Comparison of ENCODE assay signal across 30 cellular contexts in genomic region chr7:155340071-155340531, GRCh38.
"Had no signal": no experiment of that assay in that cellular context is flagged by ENCODE, and none has a peak within 500 bp of the region (broad histone marks: within the 10 kb centered on the region; RNA-seq: fewer than 3 reads in every experiment).

No MANE protein-coding gene starts in this region.

- H3K36me3 ChIP-seq: brain microvascular endothelial cell, cardiac muscle cell had no signal

- ATAC-seq: Panc1, Right ventricle myocardium inferior, T-cell had no signal

- H3K27me3 ChIP-seq: brain microvascular endothelial cell had no signal

- H3K27ac Mint-ChIP-seq: activated B cell treated with CpG ODN at 0.5 μM for 24 hours; activated naive CD4-positive, alpha-beta T cell treated with anti-CD3 and anti-CD28 coated beads, Interleukin-2, amount 10 ng/mL, durations not matched to agents 7 days and 5 days; activated naive CD8-positive, alpha-beta T cell treated with anti-CD3 and anti-CD28 coated beads for 36 hours; activated T-helper 2 cell treated with anti-CD3 and anti-CD28 coated beads, Interferon-gamma antibody, Interleukin-2, Interleukin-4, amounts not matched to agents 10 μg/mL and 5 μg/mL and 100 μg/mL, durations not matched to agents 14 hours and 24 hours and 36 hours; T-cell had no signal

- FAIRE-seq: TTC549 had no signal

- H3K9me3 Mint-ChIP-seq: activated B cell treated with CpG ODN at 0.5 μM for 24 hours; activated CD4-positive, alpha-beta T cell treated with anti-CD3 and anti-CD28 coated beads, Interleukin-2, amount 10 ng/mL, durations not matched to agents 24 days and 14 days; activated naive CD4-positive, alpha-beta T cell treated with anti-CD3 and anti-CD28 coated beads, Interleukin-2, amount 10 ng/mL, durations not matched to agents 7 days and 5 days; activated naive CD8-positive, alpha-beta T cell treated with anti-CD3 and anti-CD28 coated beads for 36 hours; activated T-helper 2 cell treated with anti-CD3 and anti-CD28 coated beads, Interferon-gamma antibody, Interleukin-2, Interleukin-4, amounts not matched to agents 10 μg/mL and 5 μg/mL and 100 μg/mL, durations not matched to agents 14 hours and 24 hours and 36 hours; T-cell had no signal

- H3K36me3 Mint-ChIP-seq: activated naive CD4-positive, alpha-beta T cell treated with anti-CD3 and anti-CD28 coated beads, Interleukin-2, amount 10 ng/mL, durations not matched to agents 7 days and 5 days; activated naive CD8-positive, alpha-beta T cell treated with anti-CD3 and anti-CD28 coated beads for 36 hours; T-cell had no signal

- DNase-seq: activated B cell treated with CpG ODN at 0.5 μM for 24 hours; activated CD4-positive, alpha-beta T cell treated with anti-CD3 and anti-CD28 coated beads for 1 hour; activated CD4-positive, alpha-beta T cell treated with anti-CD3 and anti-CD28 coated beads, Interleukin-2, amount 10 ng/mL, durations not matched to agents 24 days and 14 days; activated CD4-positive, alpha-beta T cell treated with anti-CD3 and anti-CD28 coated beads, Interleukin-2, amount 50 U/mL, for 48 hours; activated gamma-delta T cell treated with Interleukin-2 at 50 U/mL for 16 hours; activated naive CD4-positive, alpha-beta T cell treated with anti-CD3 and anti-CD28 coated beads, Interleukin-2, amount 10 ng/mL, durations not matched to agents 7 days and 5 days; activated naive CD8-positive, alpha-beta T cell treated with anti-CD3 and anti-CD28 coated beads for 36 hours; activated T-cell treated with anti-CD3 and anti-CD28 coated beads for 4 hours; activated T-cell treated with anti-CD3 and anti-CD28 coated beads, Interleukin-2, amount 50 U/mL, for 48 hours; brain microvascular endothelial cell; KG1; NCI-H1048; NCI-H146; NCI-H187 treated with DMSO at 0.1 percent for 48 hours; NCI-H2171; NCI-H345; NCI-H510A; NCI-H526 treated with DMSO at 0.1 percent for 48 hours; NCI-H82; OCI-M1; RPMI8226; T-cell; T-helper 2 cell; T1000 had no signal

- H3K27ac ChIP-seq: brain microvascular endothelial cell, cardiac muscle cell, SK-N-MC had no signal

- H3K4me3 ChIP-seq: cardiac muscle cell, SK-N-MC had no signal

- H3K4me3 Mint-ChIP-seq: activated B cell treated with CpG ODN at 0.5 μM for 24 hours; activated CD4-positive, alpha-beta T cell treated with anti-CD3 and anti-CD28 coated beads, Interleukin-2, amount 10 ng/mL, durations not matched to agents 24 days and 14 days; activated naive CD4-positive, alpha-beta T cell treated with anti-CD3 and anti-CD28 coated beads, Interleukin-2, amount 10 ng/mL, durations not matched to agents 7 days and 5 days; activated naive CD8-positive, alpha-beta T cell treated with anti-CD3 and anti-CD28 coated beads for 36 hours had no signal
